ENCODE assay signal across 32 cellular contexts in genomic region chr17:60223456-60223855, GRCh38.
"Had no signal": no experiment of that assay in that cellular context is flagged by ENCODE, and none has a peak within 500 bp of the region (broad histone marks: within the 10 kb centered on the region; RNA-seq: fewer than 3 reads in every experiment).

No MANE protein-coding gene starts in this region.

- H3K9me3 ChIP-seq: adrenal gland, body of pancreas, esophagus squamous epithelium, gastroesophageal sphincter had no signal

- H3K4me3 ChIP-seq: adrenal gland, body of pancreas, dorsolateral prefrontal cortex, esophagus squamous epithelium, gastroesophageal sphincter had no signal

- H3K27me3 ChIP-seq: adrenal gland, body of pancreas, dorsolateral prefrontal cortex, esophagus squamous epithelium, gastroesophageal sphincter had no signal

- H3K9me3 Mint-ChIP-seq: activated CD4-positive, alpha-beta memory T cell treated with anti-CD3 and anti-CD28 coated beads for 36 hours; activated CD4-positive, alpha-beta T cell treated with anti-CD3 and anti-CD28 coated beads, Interleukin-2, amount 10 ng/mL, durations not matched to agents 24 days and 14 days; activated naive CD4-positive, alpha-beta T cell treated with anti-CD3 and anti-CD28 coated beads for 36 hours; activated naive CD4-positive, alpha-beta T cell treated with anti-CD3 and anti-CD28 coated beads, Interleukin-2, amount 50 U/mL, for 24 hours; activated naive CD8-positive, alpha-beta T cell treated with anti-CD3 and anti-CD28 coated beads for 36 hours; activated naive CD8-positive, alpha-beta T cell treated with anti-CD3 and anti-CD28 coated beads, Interleukin-2, amount 50 U/mL, for 24 hours; activated T-helper 1 cell treated with anti-CD3 and anti-CD28 coated beads, Interleukin-12 subunit alpha, Interleukin-12 subunit beta, Interleukin-2, Interleukin-4 antibody, amounts not matched to agents 30 ng/mL and 10 ng/mL and 1 ng/mL, durations not matched to agents 14 hours and 24 hours and 36 hours; activated T-helper 2 cell treated with anti-CD3 and anti-CD28 coated beads, Interferon-gamma antibody, Interleukin-2, Interleukin-4, amounts not matched to agents 10 μg/mL and 5 μg/mL and 100 μg/mL, durations not matched to agents 14 hours and 24 hours and 36 hours; T-helper 2 cell treated with Interferon-gamma antibody and Interleukin-4, amounts not matched to agents 5 μg/mL and 100 μg/mL, for 36 hours had no signal

- H3K27ac ChIP-seq: adrenal gland, body of pancreas, epithelial cell of prostate, esophagus squamous epithelium, gastroesophageal sphincter had no signal

- H3K27me3 Mint-ChIP-seq: activated CD4-positive, alpha-beta memory T cell treated with anti-CD3 and anti-CD28 coated beads for 36 hours; activated CD4-positive, alpha-beta T cell treated with anti-CD3 and anti-CD28 coated beads for 36 hours; activated CD4-positive, alpha-beta T cell treated with anti-CD3 and anti-CD28 coated beads, Interleukin-2, amount 10 ng/mL, durations not matched to agents 24 days and 14 days; activated CD8-positive, alpha-beta memory T cell treated with anti-CD3 and anti-CD28 coated beads, Interleukin-2, amount 10 ng/mL, durations not matched to agents 7 days and 5 days; activated naive CD4-positive, alpha-beta T cell treated with anti-CD3 and anti-CD28 coated beads, Interleukin-2, amount 50 U/mL, for 24 hours; activated naive CD8-positive, alpha-beta T cell treated with anti-CD3 and anti-CD28 coated beads for 36 hours; activated naive CD8-positive, alpha-beta T cell treated with anti-CD3 and anti-CD28 coated beads, Interleukin-2, amount 50 U/mL, for 24 hours; T-helper 17 cell had no signal

- H3K4me3 Mint-ChIP-seq: activated CD4-positive, alpha-beta memory T cell treated with anti-CD3 and anti-CD28 coated beads for 36 hours; activated CD4-positive, alpha-beta T cell treated with anti-CD3 and anti-CD28 coated beads for 36 hours; activated CD4-positive, alpha-beta T cell treated with anti-CD3 and anti-CD28 coated beads, Interleukin-2, amount 10 ng/mL, durations not matched to agents 24 days and 14 days; activated CD8-positive, alpha-beta memory T cell treated with anti-CD3 and anti-CD28 coated beads, Interleukin-2, amount 10 ng/mL, durations not matched to agents 7 days and 5 days; activated CD8-positive, alpha-beta T cell treated with anti-CD3 and anti-CD28 coated beads, Interleukin-2, amount 10 ng/mL, durations not matched to agents 7 days and 5 days; activated naive CD4-positive, alpha-beta T cell treated with anti-CD3 and anti-CD28 coated beads for 36 hours; activated naive CD4-positive, alpha-beta T cell treated with anti-CD3 and anti-CD28 coated beads, Interleukin-2, amount 50 U/mL, for 24 hours; activated naive CD8-positive, alpha-beta T cell treated with anti-CD3 and anti-CD28 coated beads for 36 hours; activated naive CD8-positive, alpha-beta T cell treated with anti-CD3 and anti-CD28 coated beads, Interleukin-2, amount 50 U/mL, for 24 hours; activated T-helper 1 cell treated with anti-CD3 and anti-CD28 coated beads, Interleukin-12 subunit alpha, Interleukin-12 subunit beta, Interleukin-2, Interleukin-4 antibody, amounts not matched to agents 30 ng/mL and 10 ng/mL and 1 ng/mL, durations not matched to agents 14 hours and 24 hours and 36 hours; T-helper 17 cell; T-helper 2 cell treated with Interferon-gamma antibody and Interleukin-4, amounts not matched to agents 5 μg/mL and 100 μg/mL, for 36 hours had no signal

- H3K4me1 Mint-ChIP-seq: activated CD4-positive, alpha-beta T cell treated with anti-CD3 and anti-CD28 coated beads for 36 hours; activated CD4-positive, alpha-beta T cell treated with anti-CD3 and anti-CD28 coated beads, Interleukin-2, amount 10 ng/mL, durations not matched to agents 24 days and 14 days; activated CD8-positive, alpha-beta memory T cell treated with anti-CD3 and anti-CD28 coated beads, Interleukin-2, amount 10 ng/mL, durations not matched to agents 7 days and 5 days; activated naive CD4-positive, alpha-beta T cell treated with anti-CD3 and anti-CD28 coated beads, Interleukin-2, amount 50 U/mL, for 24 hours; activated naive CD8-positive, alpha-beta T cell treated with anti-CD3 and anti-CD28 coated beads for 36 hours; activated naive CD8-positive, alpha-beta T cell treated with anti-CD3 and anti-CD28 coated beads, Interleukin-2, amount 50 U/mL, for 24 hours; T-helper 17 cell had no signal

- H3K4me1 ChIP-seq: adrenal gland, body of pancreas, gastroesophageal sphincter had no signal

- DNase-seq: activated CD4-positive, alpha-beta memory T cell treated with anti-CD3 and anti-CD28 coated beads for 36 hours; activated CD4-positive, alpha-beta T cell treated with anti-CD3 and anti-CD28 coated beads for 36 hours; activated CD4-positive, alpha-beta T cell treated with anti-CD3 and anti-CD28 coated beads, Interleukin-2, amount 10 ng/mL, durations not matched to agents 24 days and 14 days; activated CD4-positive, CD25-positive, alpha-beta regulatory T cell; activated CD4-positive, CD25-positive, alpha-beta regulatory T cell treated with anti-CD3 and anti-CD28 coated beads, Interleukin-2, amount 50 U/mL, for 72 hours; activated CD8-positive, alpha-beta memory T cell treated with anti-CD3 and anti-CD28 coated beads, Interleukin-2, amount 10 ng/mL, durations not matched to agents 7 days and 5 days; activated CD8-positive, alpha-beta memory T cell treated with anti-CD3 and anti-CD28 coated beads, Interleukin-2, amount 50 U/mL, for 4 hours; activated CD8-positive, alpha-beta T cell treated with anti-CD3 and anti-CD28 coated beads, Interleukin-2, amount 10 ng/mL, durations not matched to agents 7 days and 5 days; activated effector memory CD4-positive, alpha-beta T cell treated with anti-CD3 and anti-CD28 coated beads, Interleukin-2, amount 50 U/mL, for 16 hours; activated naive CD4-positive, alpha-beta T cell treated with anti-CD3 and anti-CD28 coated beads for 36 hours; activated naive CD8-positive, alpha-beta T cell treated with anti-CD3 and anti-CD28 coated beads for 36 hours; activated naive CD8-positive, alpha-beta T cell treated with anti-CD3 and anti-CD28 coated beads, Interleukin-2, amount 50 U/mL, for 24 hours; activated T-cell treated with anti-CD3 and anti-CD28 coated beads, Interleukin-2, amount 50 U/mL, for 1 hour; activated T-cell treated with anti-CD3 and anti-CD28 coated beads, Interleukin-2, amount 50 U/mL, for 48 hours; adrenal gland; amygdala; aorta; body of pancreas; caudate nucleus; dorsolateral prefrontal cortex; effector memory CD4-positive, alpha-beta T cell; esophagus squamous epithelium; foreskin melanocyte; T-helper 1 cell; T-helper 17 cell; T1000 had no signal

- H3K27ac Mint-ChIP-seq: activated CD4-positive, alpha-beta memory T cell treated with anti-CD3 and anti-CD28 coated beads for 36 hours; activated CD4-positive, alpha-beta T cell treated with anti-CD3 and anti-CD28 coated beads for 36 hours; activated CD4-positive, alpha-beta T cell treated with anti-CD3 and anti-CD28 coated beads, Interleukin-2, amount 10 ng/mL, durations not matched to agents 24 days and 14 days; activated CD8-positive, alpha-beta memory T cell treated with anti-CD3 and anti-CD28 coated beads, Interleukin-2, amount 10 ng/mL, durations not matched to agents 7 days and 5 days; activated CD8-positive, alpha-beta T cell treated with anti-CD3 and anti-CD28 coated beads, Interleukin-2, amount 10 ng/mL, durations not matched to agents 7 days and 5 days; activated naive CD4-positive, alpha-beta T cell treated with anti-CD3 and anti-CD28 coated beads for 36 hours; activated naive CD4-positive, alpha-beta T cell treated with anti-CD3 and anti-CD28 coated beads, Interleukin-2, amount 50 U/mL, for 24 hours; activated naive CD8-positive, alpha-beta T cell treated with anti-CD3 and anti-CD28 coated beads for 36 hours; activated naive CD8-positive, alpha-beta T cell treated with anti-CD3 and anti-CD28 coated beads, Interleukin-2, amount 50 U/mL, for 24 hours; activated T-helper 1 cell treated with anti-CD3 and anti-CD28 coated beads, Interleukin-12 subunit alpha, Interleukin-12 subunit beta, Interleukin-2, Interleukin-4 antibody, amounts not matched to agents 30 ng/mL and 10 ng/mL and 1 ng/mL, durations not matched to agents 14 hours and 24 hours and 36 hours; activated T-helper 2 cell treated with anti-CD3 and anti-CD28 coated beads, Interferon-gamma antibody, Interleukin-2, Interleukin-4, amounts not matched to agents 10 μg/mL and 5 μg/mL and 100 μg/mL, durations not matched to agents 14 hours and 24 hours and 36 hours; T-helper 17 cell; T-helper 2 cell treated with Interferon-gamma antibody and Interleukin-4, amounts not matched to agents 5 μg/mL and 100 μg/mL, for 36 hours had no signal
